ENCODE assay signal across 22 cellular contexts in genomic region chr1:188386161-188386560, GRCh38.
DNase-seq lines count a peak whose midpoint lies in the region; ATAC-seq, FAIRE-seq and TF ChIP-seq lines count a peak whose summit lies in the region.
"Had no signal": no experiment of that assay in that cellular context is flagged by ENCODE, and none has a peak within 500 bp of the region (broad histone marks: within the 10 kb centered on the region; RNA-seq: fewer than 3 reads in every experiment).

No MANE protein-coding gene starts in this region.

- no peaks in the 10 kb centered on the region for H4K20me1 ChIP-seq in HepG2 (ENCODE audit: insufficient read depth, low read length)

- H3K36me3 ChIP-seq in HepG2 (replicated peaks in 1 of 2; ENCODE audit: control insufficient read depth in 1 of 2, insufficient read depth in 2 of 2, low read length in 2 of 2): no peaks in the 10 kb centered on the region
- H3K36me3 ChIP-seq: SJSA1 had no signal

- TF ChIP-seq EP300 in HepG2 (IDR thresholded peaks at IDR 0.05; ENCODE audit: low read depth in 2 of 2, low read length in 2 of 2) (no peak), HepG2 (CRISPR knock-in tag; IDR thresholded peaks at IDR 0.05; ENCODE audit: borderline replicate concordance) (no peak)

- intact Hi-C loops in HepG2 (cut with micrococcal nuclease; ENCODE audit: unreplicated experiment): no loop called here

- H3K4me3 Mint-ChIP-seq in mesothelial cell of epicardium: no peak overlapping the region
- H3K4me3 Mint-ChIP-seq: CD4-positive, CD25-positive, alpha-beta regulatory T cell had no signal

- peak; percentile 99 for ATAC-seq in SK-N-SH treated with all-trans-retinoic acid at 6 μM for 48 hours
- no peak for ATAC-seq in HepG2
- ATAC-seq: K562, Panc1 had no signal

- CTCF ChIA-PET in HepG2 (lab: Yijun Ruan, JAX; ENCODE audit: low intra/inter-chr PET ratio, low total read pairs): no interaction called here

- no peaks in the 10 kb centered on the region for H3K4me1 ChIP-seq in HepG2 (ENCODE audit: insufficient read depth, low read length)
- H3K4me1 ChIP-seq: SJSA1 had no signal

- no TSS peak for BruUV-seq in HepG2 (replicated peaks; lab: Mats Ljungman, UMichigan)

- no peaks in the 10 kb centered on the region for H3K27me3 ChIP-seq in HepG2 (ENCODE audit: control insufficient read depth in 1 of 2, insufficient read depth in 2 of 2, low read length in 2 of 2)
- H3K27me3 ChIP-seq: SJSA1 had no signal

- no peaks in the 10 kb centered on the region for H3K36me3 Mint-ChIP-seq in mesothelial cell of epicardium
- H3K36me3 Mint-ChIP-seq: CD4-positive, CD25-positive, alpha-beta regulatory T cell had no signal

- no peak overlapping the region for H2AFZ ChIP-seq in HepG2 (ENCODE audit: low read length)

- 26% methylated on average over 5 of the region's 5 CpGs for WGBS in HepG2 (ENCODE audit: low lambda C conversion rate)

- peaks cover 28% of the 10 kb centered on the region for H3K9me3 Mint-ChIP-seq in mesothelial cell of epicardium

- peak overlapping the region; percentile 62 for H3K27ac Mint-ChIP-seq in mesothelial cell of epicardium
- H3K27ac Mint-ChIP-seq: CD4-positive, CD25-positive, alpha-beta regulatory T cell had no signal

- peaks cover 10% of the 10 kb centered on the region for H3K4me1 Mint-ChIP-seq in mesothelial cell of epicardium
- H3K4me1 Mint-ChIP-seq: CD4-positive, CD25-positive, alpha-beta regulatory T cell had no signal

- no peaks in the 10 kb centered on the region for H3K9me3 ChIP-seq in HepG2 (ENCODE audit: low read length)
- H3K9me3 ChIP-seq: SJSA1 had no signal

- FAIRE-seq in HepG2 (lab: Jason Lieb, UNC): no peak
- FAIRE-seq: A204.1, H54, K562 had no signal

- no peak overlapping the region for H3K4me2 ChIP-seq in HepG2 (ENCODE audit: low read depth, low read length)

- TF ChIP-seq RAD21 in HepG2 (CRISPR knock-in tag; IDR thresholded peaks at IDR 0.05): no peak

- POLR2A ChIA-PET in HepG2 (lab: Yijun Ruan, JAX): no interaction called here

- DNase-seq in ELF-1 (ENCODE audit: low read depth, low spot score): peak; percentile 29
- peak; percentile 16 for DNase-seq in foreskin melanocyte
- DNase-seq in mesothelial cell of epicardium (ENCODE audit: low spot score in 2 of 2, unreplicated experiment in 2 of 2): no peak
- DNase-seq in HepG2 (ENCODE audit: low spot score): no peak
- DNase-seq in SHP77 treated with DMSO at 0.1 percent for 48 hours (lab: John Stamatoyannopoulos, UW): no peak
- no peak for DNase-seq in NCI-H69 (lab: John Stamatoyannopoulos, UW)
- DNase-seq in NCI-H524 treated with DMSO at 0.1 percent for 48 hours (lab: John Stamatoyannopoulos, UW): no peak
- DNase-seq: CD4-positive, CD25-positive, alpha-beta regulatory T cell; EL; MM.1S; NCI-H1048; NCI-H1417 treated with DMSO at 0.1 percent for 48 hours; NCI-H187; NCI-H2107; NCI-H748 treated with DMSO at 0.1 percent for 48 hours; NK-92 treated with Interleukin-12 subunit alpha and Interleukin-12 subunit beta, amount 100 ng/mL, for 24 hours had no signal

- in situ Hi-C loops in HepG2 (cut with HindIII; ENCODE audit: extremely low pct_ligation_motif_present, low pct_unique_long_range_greater_than_20kb): no loop called here

- TF ChIP-seq POLR2A in HepG2 (IDR thresholded peaks at IDR 0.05; ENCODE audit: insufficient read depth in 1 of 2, low read depth in 2 of 2, low read length in 2 of 2): no peak

- H3K27me3 Mint-ChIP-seq in mesothelial cell of epicardium (ENCODE audit: low read depth): no peaks in the 10 kb centered on the region
- H3K27me3 Mint-ChIP-seq: CD4-positive, CD25-positive, alpha-beta regulatory T cell had no signal

- H3K27ac ChIP-seq in HepG2 (ENCODE audit: extremely low read length, insufficient read depth, low read length): no peak overlapping the region
- H3K27ac ChIP-seq: SJSA1 had no signal

- TF ChIP-seq CTCF in mesothelial cell of epicardium (IDR thresholded peaks at IDR 0.05; ENCODE audit: unreplicated experiment) (no peak), HepG2 (CRISPR knock-in tag; IDR thresholded peaks at IDR 0.05) (no peak)

- no peaks in the 10 kb centered on the region for H3K79me2 ChIP-seq in HepG2 (ENCODE audit: insufficient read depth, low read length)

- H3K4me3 ChIP-seq in HepG2 (replicated peaks in 1 of 3; ENCODE audit: insufficient read depth in 1 of 3, low read depth in 2 of 3, low read length in 3 of 3): no peak overlapping the region
- H3K4me3 ChIP-seq: K562, SJSA1 had no signal

- no peak overlapping the region for H3K9ac ChIP-seq in HepG2 (ENCODE audit: insufficient read depth, low read depth, low read length)

TF ChIP-seq in SK-N-SH treated with all-trans-retinoic acid at 6 μM for 48 hours, 23 proteins besides CTCF, POLR2A, EP300 and RAD21 (continues in another document):
- TF ChIP-seq CREB5 (CRISPR knock-in tag; IDR thresholded peaks at IDR 0.05; ENCODE audit: low read depth) (0 out of 2 replicates have a peak, but pooled peaks have one; percentile 80), BACH2 (CRISPR knock-in tag; IDR thresholded peaks at IDR 0.05; ENCODE audit: borderline replicate concordance) (no peak), GLIS3 (CRISPR knock-in tag; IDR thresholded peaks at IDR 0.05) (no peak; the same call in 1 of the 2 replicates), CSDC2 (CRISPR knock-in tag; IDR thresholded peaks at IDR 0.05) (no peak; the same call in 1 of the 2 replicates), ZFP30 (CRISPR knock-in tag; IDR thresholded peaks at IDR 0.05) (peak; percentile 7; the same call in 1 of the 2 replicates), ZNF565 (CRISPR knock-in tag; conservative IDR thresholded peaks at IDR 0.05; ENCODE audit: low read depth) (0 out of 2 replicates have a peak, but pooled peaks have one; percentile 46), ISL1 (CRISPR knock-in tag; IDR thresholded peaks at IDR 0.05) (peak; percentile 97), SNAI2 (CRISPR knock-in tag; IDR thresholded peaks at IDR 0.05) (no peak), TOX (CRISPR knock-in tag; IDR thresholded peaks at IDR 0.05; ENCODE audit: borderline replicate concordance) (peak; percentile 96)

TF ChIP-seq in HepG2, 621 proteins besides CTCF, POLR2A, EP300 and RAD21:
- TF ChIP-seq DR1 (CRISPR knock-in tag; IDR thresholded peaks at IDR 0.05) (no peak), ZNF788 (CRISPR knock-in tag; IDR thresholded peaks at IDR 0.05; ENCODE audit: borderline replicate concordance) (no peak), ZNF564 (CRISPR knock-in tag; IDR thresholded peaks at IDR 0.05) (no peak), DMAP1 (CRISPR knock-in tag; IDR thresholded peaks at IDR 0.05) (no peak), PHF8 (CRISPR knock-in tag; IDR thresholded peaks at IDR 0.05) (no peak)

Comparison
In these comparisons a context has a peak if more than half of its experiments do, and no peak if none do; other contexts are left out.
1. DNase-seq: peak in ELF-1 (single experiment) and foreskin melanocyte (single experiment); none in mesothelial cell of epicardium (0 of 2), HepG2 (single experiment), SHP77 treated with DMSO at 0.1 percent for 48 hours (single experiment), NCI-H69 (single experiment) and NCI-H524 treated with DMSO at 0.1 percent for 48 hours (single experiment).